In genomic region chr17:71681427-71682173, GRCh38 we compare ENCODE assay signal across 25 cellular contexts.
DNase-seq lines count a peak whose midpoint lies in the region; ATAC-seq, FAIRE-seq and TF ChIP-seq lines count a peak whose summit lies in the region.
"Had no signal": no experiment of that assay in that cellular context is flagged by ENCODE, and none has a peak within 500 bp of the region (broad histone marks: within the 10 kb centered on the region; RNA-seq: fewer than 3 reads in every experiment).

No MANE protein-coding gene starts in this region.

- no peak for FAIRE-seq in kidney (lab: Jason Lieb, UNC)
- FAIRE-seq: GM18507 had no signal

- ATAC-seq in mucosa of descending colon = peak; percentile 95
- no peak for ATAC-seq in lower lobe of right lung
- ATAC-seq: HCT116 had no signal

- intact Hi-C loops in kidney (cut with DNase I) (no loop called here), mucosa of descending colon (cut with DNase I, micrococcal nuclease) (no loop called here), lower lobe of right lung (cut with DNase I) (no loop called here)

- no peak for TF ChIP-seq CTCF in Peyer's patch (IDR thresholded peaks at IDR 0.05)
- TF ChIP-seq CTCF in kidney (IDR thresholded peaks at IDR 0.05; ENCODE audit: borderline replicate concordance, extremely low read depth, insufficient read depth) = no peak
- TF ChIP-seq CTCF in mucosa of descending colon (IDR thresholded peaks at IDR 0.05) = no peak
- TF ChIP-seq CTCF in lower lobe of right lung (IDR thresholded peaks at IDR 0.05) = no peak

- no peaks in the 10 kb centered on the region for H3K9me3 ChIP-seq in Peyer's patch
- H3K9me3 ChIP-seq in kidney (ENCODE audit: control insufficient read depth in 1 of 2, low read length in 2 of 2) = no peaks in the 10 kb centered on the region
- no peaks in the 10 kb centered on the region for H3K9me3 ChIP-seq in mucosa of descending colon
- no peaks in the 10 kb centered on the region for H3K9me3 ChIP-seq in lower lobe of right lung
- H3K9me3 ChIP-seq: BLaER1 had no signal

- DNase-seq in Peyer's patch (peak in 1 of 3 donors; percentile 70), kidney (no peak), mucosa of descending colon (peak in 1 of 3 donors; percentile 46), lower lobe of right lung (no peak), hippocampal formation (lab: John Stamatoyannopoulos, UW) (no peak), NCI-H1436 (lab: John Stamatoyannopoulos, UW) (no peak)
- no peak for DNase-seq in stimulated activated CD8-positive, alpha-beta memory T cell treated with anti-CD3 and anti-CD28 coated beads, Interleukin-4, amount 100 ng/mL, for 48 hours
- DNase-seq: CD4-positive, alpha-beta memory T cell; DMS53; GDM1; GOT3; IMR-90; MV-4-11; NCI-H1105 treated with DMSO at 0.1 percent for 48 hours; NCI-H187 treated with DMSO at 0.1 percent for 48 hours; NCI-H2107; NCI-H748 treated with DMSO at 0.1 percent for 48 hours; PC-9; SHP77 treated with DMSO at 0.1 percent for 48 hours had no signal

- H3K4me3 ChIP-seq in Peyer's patch (peak overlapping the region in 2 of 4 donors; percentile 26 to 31), kidney (ENCODE audit: low read length in 2 of 2) (no peak overlapping the region), mucosa of descending colon (no peak overlapping the region), lower lobe of right lung (no peak overlapping the region)
- H3K4me3 ChIP-seq: BLaER1, PC-9, SK-N-MC had no signal

- H3K4me1 ChIP-seq in Peyer's patch = peaks cover 0 to 14% (median 1%) of the 10 kb centered on the region in 4 donors
- peaks cover 0 to 8% of the 10 kb centered on the region in 2 donors for H3K4me1 ChIP-seq in kidney (ENCODE audit: control insufficient read depth in 1 of 2, insufficient read depth in 1 of 2, low read depth in 1 of 2, low read length in 2 of 2)
- H3K4me1 ChIP-seq in mucosa of descending colon (ENCODE audit: low read depth) = peaks cover 6% of the 10 kb centered on the region
- no peaks in the 10 kb centered on the region for H3K4me1 ChIP-seq in lower lobe of right lung
- H3K4me1 ChIP-seq: BLaER1 had no signal

- TF ChIP-seq POLR2A in Peyer's patch (IDR thresholded peaks at IDR 0.05) = no peak

- H3K27me3 ChIP-seq in Peyer's patch = no peaks in the 10 kb centered on the region
- H3K27me3 ChIP-seq in lower lobe of right lung (ENCODE audit: low read depth) = no peaks in the 10 kb centered on the region
- H3K27me3 ChIP-seq: BLaER1 had no signal

- no peak overlapping the region for H3K9ac ChIP-seq in kidney (ENCODE audit: low read length in 2 of 2)
- H3K9ac ChIP-seq: BLaER1 had no signal

- peak overlapping the region in 3 of 4 donors; percentile 23 to 82 (median 55) for H3K27ac ChIP-seq in Peyer's patch
- peak overlapping the region; percentile 43 to 55 for H3K27ac ChIP-seq in kidney (ENCODE audit: low read depth in 2 of 2, low read length in 2 of 2)
- H3K27ac ChIP-seq in lower lobe of right lung = no peak overlapping the region
- H3K27ac ChIP-seq: BLaER1, HL-60, PC-9, RWPE1, SK-N-MC had no signal

- no peaks in the 10 kb centered on the region for H3K36me3 ChIP-seq in Peyer's patch
- H3K36me3 ChIP-seq in kidney (ENCODE audit: control insufficient read depth in 1 of 2, insufficient read depth in 2 of 2, low read length in 2 of 2) = no peaks in the 10 kb centered on the region
- no peaks in the 10 kb centered on the region for H3K36me3 ChIP-seq in mucosa of descending colon (ENCODE audit: low read depth)
- H3K36me3 ChIP-seq in lower lobe of right lung = no peaks in the 10 kb centered on the region
- H3K36me3 ChIP-seq: BLaER1 had no signal
